8 cellular contexts compared by ENCODE assay signal in the genomic region with DNA sequence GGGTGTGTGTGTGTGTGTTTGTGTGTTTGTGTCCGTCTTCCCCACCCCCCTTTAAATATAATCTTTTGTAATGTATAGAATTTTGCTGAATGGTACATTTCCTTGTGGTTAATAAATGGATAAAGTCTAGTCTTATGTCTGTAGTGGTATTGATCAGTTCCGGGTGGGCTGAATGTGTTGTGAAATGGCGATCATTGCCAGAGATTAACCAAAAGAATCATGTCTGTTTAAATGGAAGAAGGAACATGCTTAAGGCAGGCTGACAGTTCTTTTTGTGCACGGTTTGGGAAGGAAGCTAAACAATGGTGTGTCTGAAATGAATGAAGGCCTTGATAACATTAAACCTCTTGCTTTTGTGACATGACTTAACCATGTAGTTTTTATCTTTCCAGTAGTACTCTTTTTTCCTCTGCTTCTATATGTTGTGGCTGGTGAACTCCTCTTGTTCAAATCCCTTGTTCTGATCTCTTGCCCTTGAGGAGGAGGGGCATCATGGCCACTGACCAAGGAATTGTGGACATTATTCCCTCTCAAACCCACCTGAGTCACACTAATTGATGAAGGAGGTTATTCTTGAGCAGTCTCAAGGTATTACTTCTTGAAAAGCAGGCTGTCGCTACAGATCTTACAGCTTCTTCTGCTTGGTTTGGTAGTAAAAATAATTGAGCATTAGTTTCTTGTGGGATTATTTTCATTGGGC. TPM values are rescaled to one million over a fixed set of nuclear protein-coding genes. Genes with fewer than 3 reads are reported as not detected.
DNase-seq lines count a peak whose midpoint lies in the region; ATAC-seq, FAIRE-seq and TF ChIP-seq lines count a peak whose summit lies in the region.

No MANE protein-coding gene starts in this region.

- H3K27me3 Mint-ChIP-seq in activated naive CD8-positive, alpha-beta T cell treated with anti-CD3 and anti-CD28 coated beads for 36 hours, result peaks cover 24% of the 10 kb centered on the region

- no peak for TF ChIP-seq CTCF in cardiac muscle cell (IDR thresholded peaks at IDR 0.05; ENCODE audit: low read depth, low read length)

- H3K4me3 ChIP-seq in cardiac muscle cell, result peak overlapping the region; percentile 93

- no peak overlapping the region for H3K27ac ChIP-seq in cardiac muscle cell

- peaks cover 42% of the 10 kb centered on the region for H3K4me1 Mint-ChIP-seq in activated naive CD8-positive, alpha-beta T cell treated with anti-CD3 and anti-CD28 coated beads for 36 hours

- H3K4me3 Mint-ChIP-seq in activated naive CD8-positive, alpha-beta T cell treated with anti-CD3 and anti-CD28 coated beads for 36 hours, result peak overlapping the region; percentile 51

- peak in 1 of 2 donors; percentile 5 for DNase-seq in cardiac muscle cell (ENCODE audit: low read depth in 1 of 2, low spot score in 1 of 2)
- DNase-seq in Right ventricle myocardium inferior (ENCODE audit: missing footprints), result no peak
- DNase-seq in activated naive CD8-positive, alpha-beta T cell treated with anti-CD3 and anti-CD28 coated beads for 36 hours, result no peak
- peak; percentile 57 for DNase-seq in islet precursor cell
- DNase-seq in superior temporal gyrus (ENCODE audit: extremely low spot score), result peak; percentile 58
- DNase-seq in urothelium cell line (ENCODE audit: low spot score), result no peak
- no peak for DNase-seq in MV-4-11 (lab: John Stamatoyannopoulos, UW)

- H3K36me3 ChIP-seq in cardiac muscle cell, result no peaks in the 10 kb centered on the region

- H3K4me1 ChIP-seq in cardiac muscle cell (ENCODE audit: low read depth), result peaks cover 7% of the 10 kb centered on the region

- intact Hi-C loops in Right ventricle myocardium inferior (cut with DNase I), result loop anchor here (10.0 kb wide), 1 partner anchor 68 kb away; no protein-coding TSS in a partner anchor

- H3K9me3 ChIP-seq in cardiac muscle cell (ENCODE audit: low read depth), result no peaks in the 10 kb centered on the region

- no peak for FAIRE-seq in urothelium cell line (lab: Jason Lieb, UNC)

- H3K9me3 Mint-ChIP-seq in activated naive CD8-positive, alpha-beta T cell treated with anti-CD3 and anti-CD28 coated beads for 36 hours, result no peaks in the 10 kb centered on the region

- ATAC-seq in Right ventricle myocardium inferior (no peak), GM21515 (IDR thresholded peaks at IDR 0.05; ENCODE audit: unreplicated experiment) (no peak)

- peaks cover 6% of the 10 kb centered on the region for H3K36me3 Mint-ChIP-seq in activated naive CD8-positive, alpha-beta T cell treated with anti-CD3 and anti-CD28 coated beads for 36 hours

- no peaks in the 10 kb centered on the region for H3K27me3 ChIP-seq in cardiac muscle cell

- no peak overlapping the region for H3K27ac Mint-ChIP-seq in activated naive CD8-positive, alpha-beta T cell treated with anti-CD3 and anti-CD28 coated beads for 36 hours

RNA-seq across cellular contexts. Expression of a gene that starts 1.7 kb away (rescaled TPM):
- total RNA-seq in cardiac muscle cell (8.9 and 12.4 TPM in 2 replicates), Right ventricle myocardium inferior (11.7 TPM)
- 10.3 and 14.2 TPM in 2 replicates for polyA plus RNA-seq in cardiac muscle cell
- total RNA-seq in activated naive CD8-positive, alpha-beta T cell treated with anti-CD3 and anti-CD28 coated beads for 36 hours, result 1 to 10 TPM; 1.6 to 1.9 TPM

Comparison
In these comparisons a context has a peak if more than half of its experiments do, and no peak if none do; other contexts are left out.
1. DNase-seq: peak in islet precursor cell (single experiment) and superior temporal gyrus (single experiment); none in Right ventricle myocardium inferior (single experiment), activated naive CD8-positive, alpha-beta T cell treated with anti-CD3 and anti-CD28 coated beads for 36 hours (single experiment), urothelium cell line (single experiment) and MV-4-11 (single experiment).